In the genomic region with DNA sequence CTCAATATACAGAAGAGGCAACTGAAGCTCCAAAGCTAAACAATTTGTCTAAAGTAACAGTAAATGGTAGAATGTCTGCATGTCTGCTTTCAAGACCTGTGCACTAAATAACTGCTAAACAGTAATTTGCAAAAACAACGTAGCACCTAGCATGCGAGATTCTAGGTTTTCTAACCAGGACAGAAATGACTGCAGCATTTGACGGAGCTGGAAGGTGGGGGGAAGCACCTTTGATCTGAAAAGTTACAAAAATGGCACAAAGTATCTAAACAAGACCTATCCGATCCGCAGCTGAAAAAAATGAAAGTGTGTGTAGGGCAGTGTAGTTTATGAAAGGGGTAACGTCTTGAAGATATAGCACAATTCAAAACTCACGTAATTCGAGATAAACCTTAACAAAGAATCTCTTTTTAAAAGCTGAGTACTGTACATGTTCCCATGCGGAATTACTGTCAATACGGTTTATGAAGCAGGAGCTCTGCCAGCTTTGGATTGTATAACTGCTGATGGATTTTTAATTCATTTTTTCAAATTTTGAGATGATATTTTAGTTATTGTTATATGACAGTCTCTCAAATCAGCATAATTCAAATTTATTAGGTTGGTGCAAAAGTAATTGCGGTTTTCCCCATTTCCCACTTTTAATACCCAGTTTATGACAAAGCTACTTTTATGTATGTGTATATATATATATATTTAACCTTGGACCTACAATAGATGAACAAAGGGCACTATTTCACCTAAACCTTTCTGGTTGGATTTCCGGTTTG, we compare ENCODE assay signal across 8 cellular contexts. TPM values are rescaled to one million over a fixed set of nuclear protein-coding genes. Genes with fewer than 3 reads are reported as not detected.
A peak's percentile ranks its signal among the peaks of the same experiment; 100 is the strongest.
DNase-seq lines count a peak whose midpoint lies in the region; ATAC-seq and TF ChIP-seq lines count a peak whose summit lies in the region.

No MANE protein-coding gene starts in this region.

- TF ChIP-seq CTCF in AG09309 (IDR thresholded peaks at IDR 0.05; ENCODE audit: control insufficient read depth, insufficient read depth, low read depth, low read length, missing control alignments) (no peak), MCF 10A (IDR thresholded peaks at IDR 0.05; ENCODE audit: unreplicated experiment) (no peak)

- H3K9me3 ChIP-seq in muscle layer of duodenum (ENCODE audit: control insufficient read depth in 1 of 2, low read length in 2 of 2) = no peaks in the 10 kb centered on the region

- no peaks in the 10 kb centered on the region for H3K9me3 Mint-ChIP-seq in MCF 10A (ENCODE audit: unreplicated experiment)

- DNase-seq in AG09309 (ENCODE audit: low read depth) (no peak), MCF 10A (ENCODE audit: unreplicated experiment) (no peak), G401 (ENCODE audit: low spot score) (no peak), DMS53 treated with DMSO at 0.1 percent for 48 hours (lab: John Stamatoyannopoulos, UW; ENCODE audit: unreplicated experiment) (no peak), NCI-H2081 treated with DMSO at 0.1 percent for 48 hours (lab: John Stamatoyannopoulos, UW) (no peak), GM19238 (ENCODE audit: insufficient read length, low spot score) (no peak)

- H3K4me1 Mint-ChIP-seq in MCF 10A (ENCODE audit: insufficient read depth, unreplicated experiment) = peaks cover 37% of the 10 kb centered on the region

- BruUV-seq in MCF 10A (replicated peaks; lab: Mats Ljungman, UMichigan) = TSS peak; percentile 85

- in situ Hi-C loops in G401 (cut with HindIII; ENCODE audit: low sequenced_read_pairs) = no loop called here

- H3K4me1 ChIP-seq in muscle layer of duodenum (ENCODE audit: control insufficient read depth in 1 of 2, insufficient read depth in 2 of 2, low read length in 2 of 2) = peaks cover 4 to 15% of the 10 kb centered on the region in 2 donors

- peak overlapping the region; percentile 51 for H3K27ac Mint-ChIP-seq in MCF 10A (ENCODE audit: low read depth, unreplicated experiment)

- CTCF ChIA-PET in MCF 10A (lab: Yijun Ruan, JAX) = interaction anchor here (0.6 to 3.0 kb wide), 10 partner anchors 9 to 288 kb away, joined by 3 to 14 read pairs (median 6); partner anchors contain the start of gene AMZ2

- H3K27ac ChIP-seq in muscle layer of duodenum (ENCODE audit: low read length) = peak overlapping the region; percentile 82

- peaks cover 0 to 17% of the 10 kb centered on the region in 2 donors for H3K36me3 ChIP-seq in muscle layer of duodenum (ENCODE audit: control insufficient read depth in 1 of 2, insufficient read depth in 2 of 2, low read length in 2 of 2)

- no peaks in the 10 kb centered on the region for H3K27me3 Mint-ChIP-seq in MCF 10A (ENCODE audit: insufficient read depth, unreplicated experiment)

- H3K27me3 ChIP-seq in muscle layer of duodenum (ENCODE audit: low read depth, low read length) = no peaks in the 10 kb centered on the region

- H3K4me3 ChIP-seq in AG09309 (ENCODE audit: control insufficient read depth, low read depth, low read length) (peak overlapping the region; percentile 62), muscle layer of duodenum (ENCODE audit: low read depth in 1 of 2, low read length in 2 of 2) (peak overlapping the region; percentile 69 to 75)

- peaks cover 3% of the 10 kb centered on the region for H3K36me3 Mint-ChIP-seq in MCF 10A (ENCODE audit: insufficient read depth, unreplicated experiment)

- intact Hi-C loops in MCF 10A (cut with micrococcal nuclease) = no loop called here

- peak; percentile 15 for ATAC-seq in HG03066 (IDR thresholded peaks at IDR 0.05; ENCODE audit: low read depth, unreplicated experiment)

- peak overlapping the region; percentile 96 for H3K4me3 Mint-ChIP-seq in MCF 10A (ENCODE audit: unreplicated experiment)

- POLR2A ChIA-PET in MCF 10A (lab: Yijun Ruan, JAX) = interaction anchor here (0.6 to 8.8 kb wide), 28 partner anchors 9 to 499 kb away, joined by 3 to 114 read pairs (median 4); partner anchors contain the start of genes AMZ2, ARSG, KPNA2 and PRKAR1A

RNA-seq across cellular contexts. Expression of gene WIPI1, which starts 1.1 kb away (rescaled TPM):
- 38.4 and 75.6 TPM in 2 replicates for total RNA-seq in MCF 10A (2022)
- total RNA-seq in G401 (2014; rRNA removed; shearing (Covaris generic)) = 19.4 and 35.3 TPM in 2 replicates

RNA-seq across cellular contexts. Expression of gene PRKAR1A, which starts 53.8 kb away (rescaled TPM):
- total RNA-seq in MCF 10A (2022) = 264 and 271 TPM in 2 replicates
- 130 and 156 TPM in 2 replicates for total RNA-seq in G401 (2014; rRNA removed; shearing (Covaris generic))
